In the genomic region with DNA sequence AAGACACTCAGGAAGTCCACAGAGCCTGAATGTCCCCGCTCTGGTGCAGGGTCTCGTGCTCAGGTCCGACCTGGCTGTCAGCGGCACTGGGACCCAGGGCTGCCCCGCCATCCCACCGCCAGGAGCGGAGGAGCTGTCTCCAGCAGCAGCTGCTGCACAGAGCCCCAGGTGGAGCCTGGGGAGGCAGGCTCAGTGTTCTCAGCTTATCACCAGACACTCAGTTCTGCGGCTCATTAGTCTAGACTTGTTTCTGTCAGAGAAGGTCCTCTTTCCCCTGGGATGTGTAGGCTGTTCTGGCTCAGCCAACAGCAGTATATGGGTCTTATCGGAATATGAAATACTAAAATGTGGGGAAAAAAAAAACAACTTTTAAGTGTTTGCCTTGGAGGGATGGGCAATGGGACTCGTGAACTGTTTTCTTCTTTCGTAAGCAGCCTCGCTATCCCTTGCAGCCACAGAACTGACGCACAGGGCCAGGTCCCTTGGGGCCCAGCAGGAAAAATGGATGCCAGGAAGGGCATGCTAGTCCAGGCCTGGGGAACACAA, we compare ENCODE assay signal across 2 cellular contexts.
TF ChIP-seq lines count a peak whose summit lies in the region.

No MANE protein-coding gene starts in this region.

TF ChIP-seq in HepG2, 621 proteins besides CTCF, POLR2A, EP300 and RAD21:
- no peak for TF ChIP-seq ZNF547 (CRISPR knock-in tag; IDR thresholded peaks at IDR 0.05)
- TF ChIP-seq SNAI1 (CRISPR knock-in tag; IDR thresholded peaks at IDR 0.05; ENCODE audit: borderline replicate concordance), result no peak
- TF ChIP-seq KAT7 (CRISPR knock-in tag; IDR thresholded peaks at IDR 0.05; ENCODE audit: borderline replicate concordance), result no peak
- peak; percentile 24; the same call in 1 of the 2 replicates for TF ChIP-seq ZBTB33 (CRISPR knock-in tag; IDR thresholded peaks at IDR 0.05)
- TF ChIP-seq THAP11 (CRISPR knock-in tag; IDR thresholded peaks at IDR 0.05), result no peak
- no peak for TF ChIP-seq ZFP36L1 (CRISPR knock-in tag; IDR thresholded peaks at IDR 0.05)
- TF ChIP-seq ZNF138 (CRISPR knock-in tag; IDR thresholded peaks at IDR 0.05; ENCODE audit: low read depth), result no peak
- TF ChIP-seq JUNB (CRISPR knock-in tag; IDR thresholded peaks at IDR 0.05; ENCODE audit: borderline replicate concordance), result no peak

TF ChIP-seq in H1, 55 proteins besides CTCF, POLR2A, EP300 and RAD21:
- no peak for TF ChIP-seq TBP (IDR thresholded peaks at IDR 0.05; ENCODE audit: low read depth, low read length)
